1 cellular context compared by ENCODE assay signal in genomic region chr4:66574145-66574978, GRCh38.
TF ChIP-seq lines count a peak whose summit lies in the region.

No MANE protein-coding gene starts in this region.

TF ChIP-seq in IMR-90, 13 proteins besides CTCF, POLR2A, EP300 and RAD21:
- TF ChIP-seq CEBPB (IDR thresholded peaks at IDR 0.05; ENCODE audit: low read depth, low read length), result no peak
- no peak for TF ChIP-seq CHD1 (IDR thresholded peaks at IDR 0.05; ENCODE audit: low read depth, low read length)
- TF ChIP-seq USF2 (IDR thresholded peaks at IDR 0.05; ENCODE audit: low read depth, low read length), result no peak
- no peak for TF ChIP-seq MAZ (IDR thresholded peaks at IDR 0.05; ENCODE audit: borderline replicate concordance, low read depth, low read length)
- TF ChIP-seq RFX5 (IDR thresholded peaks at IDR 0.05; ENCODE audit: low read depth, low read length), result no peak
- TF ChIP-seq BHLHE40 (IDR thresholded peaks at IDR 0.05; ENCODE audit: low read depth, low read length), result no peak
- no peak for TF ChIP-seq MXI1 (IDR thresholded peaks at IDR 0.05; ENCODE audit: borderline replicate concordance, low read depth, low read length)
- TF ChIP-seq MAFK (IDR thresholded peaks at IDR 0.05; ENCODE audit: low read depth, low read length), result no peak
- TF ChIP-seq FOS (IDR thresholded peaks at IDR 0.05; ENCODE audit: low read depth, low read length), result no peak
- TF ChIP-seq NFE2L2 (IDR thresholded peaks at IDR 0.05; ENCODE audit: low read depth, low read length), result no peak
- TF ChIP-seq SMC3 (IDR thresholded peaks at IDR 0.05; ENCODE audit: low read depth, low read length), result no peak
- no peak for TF ChIP-seq ELK1 (IDR thresholded peaks at IDR 0.05; ENCODE audit: borderline replicate concordance, low read depth, low read length)
TF ChIP-seq in IMR-90: peak in this region for 0.
